In the genomic region with DNA sequence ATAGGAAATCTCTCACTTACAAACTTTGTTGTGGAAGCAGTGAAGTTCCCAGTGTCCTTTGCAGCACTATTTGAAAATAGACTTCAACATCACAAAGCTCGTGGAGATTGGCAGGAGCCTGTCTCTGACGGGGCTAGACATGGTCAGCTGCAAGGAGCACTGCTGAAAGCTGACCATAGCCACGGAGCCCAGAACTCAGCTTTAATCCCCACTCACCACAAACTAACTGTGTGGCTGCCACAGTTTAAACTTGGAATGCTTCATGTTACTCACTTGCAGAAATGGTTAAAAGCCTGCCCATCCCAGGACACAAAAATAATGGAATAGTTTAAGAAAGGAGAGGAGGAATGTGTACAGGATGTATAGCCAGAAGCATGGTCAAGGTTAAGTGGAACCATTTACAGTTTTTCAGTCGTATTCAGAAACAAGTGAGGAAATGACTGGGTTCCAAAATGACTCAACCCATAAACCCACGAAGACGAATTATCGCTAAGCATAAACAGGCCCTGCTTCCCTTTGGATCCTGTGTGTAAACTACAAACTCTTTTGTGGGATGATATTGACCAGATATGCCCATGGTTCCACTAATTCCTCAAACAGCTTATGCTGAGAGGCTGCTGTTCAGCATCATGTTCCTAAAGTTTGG, we compare ENCODE assay signal across 13 cellular contexts. TPM values are rescaled to one million over a fixed set of nuclear protein-coding genes. Genes with fewer than 3 reads are reported as not detected.
A peak's percentile ranks its signal among the peaks of the same experiment; 100 is the strongest.
DNase-seq lines count a peak whose midpoint lies in the region; FAIRE-seq and TF ChIP-seq lines count a peak whose summit lies in the region.
"Had no signal": no experiment of that assay in that cellular context is flagged by ENCODE, and none has a peak within 500 bp of the region (broad histone marks: within the 10 kb centered on the region; RNA-seq: fewer than 3 reads in every experiment).

No MANE protein-coding gene starts in this region.

- H3K27ac ChIP-seq in astrocyte (ENCODE audit: low read depth, low read length) (peak overlapping the region; percentile 76), left ventricle myocardium inferior (replicated peaks) (no peak overlapping the region)

- H4K20me1 ChIP-seq in astrocyte (ENCODE audit: insufficient read depth, low read length), result peaks cover 12% of the 10 kb centered on the region

- H3K79me2 ChIP-seq in astrocyte (ENCODE audit: insufficient read depth, low read length), result no peaks in the 10 kb centered on the region

- no peak overlapping the region for H3K4me3 ChIP-seq in astrocyte (ENCODE audit: insufficient read depth, low read depth, low read length)
- H3K4me3 ChIP-seq in left ventricle myocardium inferior, result no peak overlapping the region
- H3K4me3 ChIP-seq: K562 had no signal

- peak; percentile 57 for DNase-seq in AG20443 (ENCODE audit: low spot score)
- DNase-seq in M059J (ENCODE audit: low read depth), result peak; percentile 73
- DNase-seq in astrocyte (ENCODE audit: low read depth), result peak; percentile 79
- peak; percentile 34 for DNase-seq in mucosa of gallbladder (ENCODE audit: low spot score)
- no peak for DNase-seq in left ventricle myocardium inferior
- DNase-seq in D341Med (ENCODE audit: low spot score), result no peak
- no peak for DNase-seq in SHP77 treated with DMSO at 0.1 percent for 48 hours (lab: John Stamatoyannopoulos, UW)
- no peak for DNase-seq in Calu3
- DNase-seq: activated CD8-positive, alpha-beta memory T cell treated with anti-CD3 and anti-CD28 coated beads, Interleukin-2, amount 50 U/mL, for 4 hours; COR-L47; NCI-H510A treated with DMSO at 0.1 percent for 48 hours; nephron progenitor cell had no signal

- H3K4me2 ChIP-seq in astrocyte (ENCODE audit: low read length), result peak overlapping the region; percentile 51

- H3K27me3 Mint-ChIP-seq in astrocyte (ENCODE audit: low read depth, unreplicated experiment) (no peaks in the 10 kb centered on the region), Calu3 (ENCODE audit: unreplicated experiment) (no peaks in the 10 kb centered on the region)

- H2AFZ ChIP-seq in astrocyte (ENCODE audit: low read depth, low read length), result no peak overlapping the region

- BruUV-seq in Calu3 (replicated peaks; lab: Mats Ljungman, UMichigan), result no TSS peak

- no peak overlapping the region for H3K4me3 Mint-ChIP-seq in astrocyte (ENCODE audit: unreplicated experiment)
- H3K4me3 Mint-ChIP-seq in Calu3 (ENCODE audit: low read depth, unreplicated experiment), result no peak overlapping the region
- H3K4me3 Mint-ChIP-seq: nephron progenitor cell had no signal

- H3K4me1 ChIP-seq in astrocyte (ENCODE audit: insufficient read depth, low read length), result peaks cover 30% of the 10 kb centered on the region
- no peaks in the 10 kb centered on the region for H3K4me1 ChIP-seq in left ventricle myocardium inferior

- H3K36me3 Mint-ChIP-seq in astrocyte (ENCODE audit: low read depth, unreplicated experiment) (peaks cover 26% of the 10 kb centered on the region), Calu3 (ENCODE audit: insufficient read depth, unreplicated experiment) (peaks cover 58% of the 10 kb centered on the region)

- peak overlapping the region; percentile 52 for H3K9ac ChIP-seq in astrocyte (ENCODE audit: low read length)

- FAIRE-seq in astrocyte (lab: Jason Lieb, UNC), result peak; percentile 82
- FAIRE-seq: K562 had no signal

- no peak overlapping the region for H3K27ac Mint-ChIP-seq in astrocyte (ENCODE audit: unreplicated experiment)
- no peak overlapping the region for H3K27ac Mint-ChIP-seq in Calu3 (ENCODE audit: unreplicated experiment)
- H3K27ac Mint-ChIP-seq: nephron progenitor cell had no signal

- no peaks in the 10 kb centered on the region for H3K9me3 Mint-ChIP-seq in astrocyte (ENCODE audit: unreplicated experiment)
- no peaks in the 10 kb centered on the region for H3K9me3 Mint-ChIP-seq in Calu3 (ENCODE audit: low read depth, unreplicated experiment)
- H3K9me3 Mint-ChIP-seq: nephron progenitor cell had no signal

- H3K9me3 ChIP-seq in astrocyte (ENCODE audit: insufficient read depth, low read depth, low read length) (no peaks in the 10 kb centered on the region), left ventricle myocardium inferior (replicated peaks) (no peaks in the 10 kb centered on the region)

- intact Hi-C loops in left ventricle myocardium inferior (cut with micrococcal nuclease) (no loop called here), Calu3 (cut with micrococcal nuclease; ENCODE audit: unreplicated experiment) (no loop called here)

- H3K27me3 ChIP-seq in astrocyte (ENCODE audit: insufficient read depth, low read length) (no peaks in the 10 kb centered on the region), left ventricle myocardium inferior (ENCODE audit: low read depth) (no peaks in the 10 kb centered on the region)

- H3K36me3 ChIP-seq in astrocyte (ENCODE audit: insufficient read depth, low read length) (peaks cover 48% of the 10 kb centered on the region), left ventricle myocardium inferior (peaks cover 99% of the 10 kb centered on the region)

- CTCF ChIA-PET in Calu3 (lab: Charles Lee), result no interaction called here

- TF ChIP-seq CTCF in astrocyte (IDR thresholded peaks at IDR 0.05; ENCODE audit: insufficient read depth, low read depth, low read length) (no peak), left ventricle myocardium inferior (IDR thresholded peaks at IDR 0.05; ENCODE audit: borderline replicate concordance) (no peak), Calu3 (IDR thresholded peaks at IDR 0.05; ENCODE audit: unreplicated experiment) (no peak)

- peaks cover 10% of the 10 kb centered on the region for H3K4me1 Mint-ChIP-seq in astrocyte (ENCODE audit: low read depth, unreplicated experiment)
- peaks cover 18% of the 10 kb centered on the region for H3K4me1 Mint-ChIP-seq in Calu3 (ENCODE audit: low read depth, unreplicated experiment)
- H3K4me1 Mint-ChIP-seq: nephron progenitor cell had no signal

RNA-seq across cellular contexts. Expression of a gene that starts 18.2 kb away (rescaled TPM):
- 0.49 and 1.9 TPM in 2 replicates for total RNA-seq in M059J (2014; rRNA removed; shearing (Covaris generic))
- total RNA-seq in astrocyte, result 7.2 and 9.6 TPM in 2 replicates
- total RNA-seq in mucosa of gallbladder, result 45.3 TPM
- 6.9 TPM for total RNA-seq in left ventricle myocardium inferior
- 4.8 and 5.2 TPM in 2 replicates for total RNA-seq in Calu3 (2022)

RNA-seq across cellular contexts. Expression of a gene that starts 20.8 kb away (rescaled TPM):
- total RNA-seq in M059J (2014; rRNA removed; shearing (Covaris generic)), result 54.7 and 79.0 TPM in 2 replicates
- total RNA-seq in astrocyte (55.4 and 58.0 TPM in 2 replicates), mucosa of gallbladder (25.6 TPM), left ventricle myocardium inferior (20.1 TPM), Calu3 (2022) (74.7 and 75.0 TPM in 2 replicates)

RNA-seq across cellular contexts. Expression of a gene that starts 20.9 kb away (rescaled TPM):
- 6.4 and 24.4 TPM in 2 replicates for total RNA-seq in M059J (2014; rRNA removed; shearing (Covaris generic))
- 15.0 and 17.4 TPM in 2 replicates for total RNA-seq in astrocyte
- total RNA-seq in mucosa of gallbladder, result 16.3 TPM
- total RNA-seq in left ventricle myocardium inferior, result 7.0 TPM
- total RNA-seq in Calu3 (2022), result 21.0 and 25.7 TPM in 2 replicates

RNA-seq across cellular contexts. Expression of a gene that starts 59.7 kb away (rescaled TPM):
- total RNA-seq in M059J (2014; rRNA removed; shearing (Covaris generic)), result not detected in 2 replicates
- total RNA-seq in astrocyte (not detected in 2 replicates), mucosa of gallbladder (6.0 TPM), left ventricle myocardium inferior (not detected), Calu3 (2022) (not detected in 2 replicates)
- total RNA-seq: K562 had no signal

Comparison
In these comparisons a context has a peak if more than half of its experiments do, and no peak if none do; other contexts are left out.
1. DNase-seq: peak in AG20443 (single experiment), M059J (single experiment), astrocyte (single experiment) and mucosa of gallbladder (single experiment); none in left ventricle myocardium inferior (single experiment), D341Med (single experiment), SHP77 treated with DMSO at 0.1 percent for 48 hours (single experiment) and Calu3 (single experiment).